Comparison of ENCODE assay signal across 27 cellular contexts in genomic region chr6:75689576-75689975, GRCh38.
"Had no signal": no experiment of that assay in that cellular context is flagged by ENCODE, and none has a peak within 500 bp of the region (broad histone marks: within the 10 kb centered on the region; RNA-seq: fewer than 3 reads in every experiment).

No MANE protein-coding gene starts in this region.

- H3K4me1 ChIP-seq: left lung, lower lobe of right lung, right atrium auricular region, transverse colon, upper lobe of right lung had no signal

- H3K27ac ChIP-seq: left lung, lower lobe of right lung, ovary, right atrium auricular region, skin epidermis, transverse colon, upper lobe of right lung had no signal

- H3K27ac Mint-ChIP-seq: mesothelial cell of epicardium; natural killer cell treated with Interleukin-12 subunit alpha and Interleukin-12 subunit beta and Interleukin-15 and Interleukin-18, amount 100 ng/mL, for 72 hours; progenitor cell of endocrine pancreas; stimulated activated naive B cell treated with anti-CD40 and anti-IgM and Interleukin-4, amounts not matched to agents 10 μg/mL and 1 μg/mL and 100 μg/mL, for 72 hours; stimulated activated naive CD8-positive, alpha-beta T cell treated with anti-CD3 and anti-CD28 coated beads, Interleukin-15, Interleukin-2, amounts not matched to agents 100 ng/mL and 50 ng/mL, for 24 hours had no signal

- H3K36me3 ChIP-seq: ovary had no signal

- H3K4me1 Mint-ChIP-seq: mesothelial cell of epicardium had no signal

- DNase-seq: hypothalamus; immature natural killer cell; kidney; left colon; left lung; lower lobe of right lung; mammary epithelial cell; mesendoderm; naive B cell; ovary; stimulated activated CD4-positive, alpha-beta T cell treated with anti-CD3 and anti-CD28 coated beads, Interleukin-12 subunit alpha, Interleukin-12 subunit beta, amount 100 ng/mL, for 4 hours; stimulated activated CD4-positive, alpha-beta T cell treated with anti-CD3 and anti-CD28 coated beads, Interleukin-15, amount 100 ng/mL, for 24 hours; stimulated activated CD4-positive, alpha-beta T cell treated with anti-CD3 and anti-CD28 coated beads, Interleukin-2, amount 100 ng/mL, for 24 hours; stimulated activated CD4-positive, alpha-beta T cell treated with anti-CD3 and anti-CD28 coated beads, Interleukin-4, amount 100 ng/mL, for 1 hour; stimulated activated naive B cell treated with anti-CD40 and anti-IgM and Interleukin-4, amounts not matched to agents 10 μg/mL and 1 μg/mL and 100 μg/mL, for 72 hours; substantia nigra; transverse colon; upper lobe of right lung had no signal

- ATAC-seq: left colon; left lung; natural killer cell treated with Interleukin-12 subunit alpha and Interleukin-12 subunit beta and Interleukin-15 and Interleukin-18, amount 100 ng/mL, for 72 hours; sciatic nerve; stimulated activated naive B cell treated with anti-CD40 and anti-IgM and Interleukin-4, amounts not matched to agents 10 μg/mL and 1 μg/mL and 100 μg/mL, for 72 hours; upper lobe of right lung had no signal

- H3K27me3 ChIP-seq: left lung, ovary, right atrium auricular region, transverse colon, upper lobe of right lung had no signal

- H3K9me3 Mint-ChIP-seq: immature natural killer cell; naive B cell; natural killer cell treated with Interleukin-12 subunit alpha and Interleukin-12 subunit beta and Interleukin-15 and Interleukin-18, amount 100 ng/mL, for 72 hours; stimulated activated naive B cell treated with anti-CD40 and anti-IgM and Interleukin-4, amounts not matched to agents 10 μg/mL and 1 μg/mL and 100 μg/mL, for 72 hours; stimulated activated naive CD8-positive, alpha-beta T cell treated with anti-CD3 and anti-CD28 coated beads, Interleukin-15, Interleukin-2, amounts not matched to agents 100 ng/mL and 50 ng/mL, for 24 hours had no signal

- H3K4me3 Mint-ChIP-seq: immature natural killer cell; mesothelial cell of epicardium; naive B cell; natural killer cell treated with Interleukin-12 subunit alpha and Interleukin-12 subunit beta and Interleukin-15 and Interleukin-18, amount 100 ng/mL, for 72 hours; stimulated activated naive B cell treated with anti-CD40 and anti-IgM and Interleukin-4, amounts not matched to agents 10 μg/mL and 1 μg/mL and 100 μg/mL, for 72 hours; stimulated activated naive CD8-positive, alpha-beta T cell treated with anti-CD3 and anti-CD28 coated beads, Interleukin-15, Interleukin-2, amounts not matched to agents 100 ng/mL and 50 ng/mL, for 24 hours had no signal

- H3K27me3 Mint-ChIP-seq: naive B cell; natural killer cell treated with Interleukin-12 subunit alpha and Interleukin-12 subunit beta and Interleukin-15 and Interleukin-18, amount 100 ng/mL, for 72 hours; progenitor cell of endocrine pancreas; stimulated activated naive B cell treated with anti-CD40 and anti-IgM and Interleukin-4, amounts not matched to agents 10 μg/mL and 1 μg/mL and 100 μg/mL, for 72 hours; stimulated activated naive CD8-positive, alpha-beta T cell treated with anti-CD3 and anti-CD28 coated beads, Interleukin-15, Interleukin-2, amounts not matched to agents 100 ng/mL and 50 ng/mL, for 24 hours had no signal

- H3K9me3 ChIP-seq: left lung, lower lobe of right lung, ovary, right atrium auricular region, transverse colon, upper lobe of right lung had no signal

- H3K4me3 ChIP-seq: left lung, lower lobe of right lung, ovary, right atrium auricular region, skin epidermis, transverse colon, upper lobe of right lung had no signal

- FAIRE-seq: islet of Langerhans, kidney, urothelium cell line had no signal
